In genomic region chr11:102005306-102005705, GRCh38 we compare ENCODE assay signal across 1 cellular context.
TF ChIP-seq lines count a peak whose summit lies in the region.

No MANE protein-coding gene starts in this region.

TF ChIP-seq in H1, 55 proteins besides CTCF, POLR2A, EP300 and RAD21:
- no peak for TF ChIP-seq FOSL1 (IDR thresholded peaks at IDR 0.05; ENCODE audit: insufficient read depth, low read depth, low read length)
- no peak for TF ChIP-seq HDAC6 (IDR thresholded peaks at IDR 0.05; ENCODE audit: low read depth, low read length)
- no peak for TF ChIP-seq NRF1 (IDR thresholded peaks at IDR 0.05; ENCODE audit: low read depth, low read length)
- TF ChIP-seq BCL11A (IDR thresholded peaks at IDR 0.05; ENCODE audit: low read depth in 2 of 2, low read length in 2 of 2): no peak
- TF ChIP-seq EZH2 (IDR thresholded peaks at IDR 0.05; ENCODE audit: low read depth, low read length, severe bottlenecking): no peak
- TF ChIP-seq JUN (IDR thresholded peaks at IDR 0.05; ENCODE audit: low read depth, low read length): no peak
- TF ChIP-seq SIX5 (IDR thresholded peaks at IDR 0.05; ENCODE audit: low read depth, low read length): no peak
- no peak for TF ChIP-seq CEBPB (IDR thresholded peaks at IDR 0.05; ENCODE audit: low read depth, low read length)
- TF ChIP-seq TBP (IDR thresholded peaks at IDR 0.05; ENCODE audit: low read depth, low read length): no peak
